In genomic region chr12:109527489-109528123, GRCh38 we compare ENCODE assay signal across 14 cellular contexts. TPM values are rescaled to one million over a fixed set of nuclear protein-coding genes. Genes with fewer than 3 reads are reported as not detected.
DNase-seq lines count a peak whose midpoint lies in the region; ATAC-seq and TF ChIP-seq lines count a peak whose summit lies in the region.
"Had no signal": no experiment of that assay in that cellular context is flagged by ENCODE, and none has a peak within 500 bp of the region (broad histone marks: within the 10 kb centered on the region; RNA-seq: fewer than 3 reads in every experiment).

No MANE protein-coding gene starts in this region.

- H3K9me3 ChIP-seq in right cardiac atrium (ENCODE audit: control insufficient read depth, low read length) (no peaks in the 10 kb centered on the region), lower lobe of right lung (no peaks in the 10 kb centered on the region)

- WGBS in right cardiac atrium = 87% methylated on average over 8 of the region's 8 CpGs

- intact Hi-C loops in cardiac septum (cut with DNase I) (no loop called here), right cardiac atrium (cut with DNase I) (loop anchor here in 2 of 4 donors (10.0 kb wide), 1 partner anchor 247 kb away; no protein-coding TSS in a partner anchor), lower lobe of right lung (cut with DNase I) (loop anchor here (10.0 kb wide), 1 partner anchor 247 kb away; no protein-coding TSS in a partner anchor), posterior vena cava (cut with DNase I) (no loop called here)

- H3K27ac ChIP-seq in right cardiac atrium (ENCODE audit: low read length) = no peak overlapping the region
- no peak overlapping the region for H3K27ac ChIP-seq in lower lobe of right lung
- no peak overlapping the region for H3K27ac ChIP-seq in coronary artery
- H3K27ac ChIP-seq: 22Rv1 had no signal

- TF ChIP-seq CTCF in lower lobe of right lung (IDR thresholded peaks at IDR 0.05) = no peak
- TF ChIP-seq CTCF in coronary artery (IDR thresholded peaks at IDR 0.05) = no peak

- no peaks in the 10 kb centered on the region for H3K4me1 ChIP-seq in right cardiac atrium (ENCODE audit: control insufficient read depth, insufficient read depth, low read length)
- no peaks in the 10 kb centered on the region for H3K4me1 ChIP-seq in lower lobe of right lung

- H3K36me3 ChIP-seq in lower lobe of right lung = peaks cover 98% of the 10 kb centered on the region

- DNase-seq in NCI-H2171 treated with DMSO at 0.1 percent for 48 hours (lab: John Stamatoyannopoulos, UW) (peak; percentile 47), NCI-H2171 (lab: John Stamatoyannopoulos, UW) (no peak), cardiac septum (ENCODE audit: low spot score) (peak; percentile 31), right cardiac atrium (no peak), lower lobe of right lung (peak; percentile 14), posterior vena cava (ENCODE audit: low spot score) (peak; percentile 32), coronary artery (ENCODE audit: low spot score) (no peak)
- no peak for DNase-seq in activated effector memory CD4-positive, alpha-beta T cell treated with Interleukin-2 at 50 U/mL for 16 hours
- DNase-seq: CD8-positive, alpha-beta T cell; COR-L47; DND-41; GDM1; HCEC 1CT had no signal

- no peak for ATAC-seq in right cardiac atrium
- ATAC-seq in lower lobe of right lung = no peak
- ATAC-seq: CD8-positive, alpha-beta T cell had no signal

- no peaks in the 10 kb centered on the region for H3K27me3 ChIP-seq in right cardiac atrium (ENCODE audit: control insufficient read depth, insufficient read depth)
- no peaks in the 10 kb centered on the region for H3K27me3 ChIP-seq in lower lobe of right lung (ENCODE audit: low read depth)

- no peak overlapping the region for H3K4me3 ChIP-seq in right cardiac atrium (ENCODE audit: low read length)
- no peak overlapping the region for H3K4me3 ChIP-seq in lower lobe of right lung
- H3K4me3 ChIP-seq in coronary artery = no peak overlapping the region

RNA-seq across cellular contexts. Expression of gene MMAB, which starts 45.7 kb away (rescaled TPM):
- 41.3 TPM for total RNA-seq in cardiac septum
- 10 to 100 TPM; 37.0 to 50.7 (median 42.2) TPM for total RNA-seq in right cardiac atrium
- 46.9 TPM for polyA plus RNA-seq in right cardiac atrium
- 55.0 TPM for total RNA-seq in lower lobe of right lung
- 10 to 100 TPM; 17.9 to 20.0 TPM for total RNA-seq in posterior vena cava

RNA-seq across cellular contexts. Expression of gene MVK, which starts 46.0 kb away (rescaled TPM):
- total RNA-seq in cardiac septum = 12.4 TPM
- 10 to 100 TPM in 1 of 4 donors, 1 to 10 TPM in 3; 5.8 to 10.2 (median 6.9) TPM for total RNA-seq in right cardiac atrium
- 9.6 TPM for polyA plus RNA-seq in right cardiac atrium
- 25.1 TPM for total RNA-seq in lower lobe of right lung
- 1 to 10 TPM; 9.1 TPM for total RNA-seq in posterior vena cava

RNA-seq across cellular contexts. Expression of gene UBE3B, which starts 50.2 kb away (rescaled TPM):
- total RNA-seq in cardiac septum (47.1 TPM), right cardiac atrium (10 to 100 TPM; 39.9 to 53.2 (median 46.8) TPM), lower lobe of right lung (40.1 TPM), posterior vena cava (10 to 100 TPM; 29.5 to 34.9 TPM)
- polyA plus RNA-seq in right cardiac atrium = 22.6 TPM

RNA-seq across cellular contexts. Expression of gene KCTD10, which starts 50.5 kb away (rescaled TPM):
- total RNA-seq in cardiac septum (42.3 TPM), right cardiac atrium (10 to 100 TPM; 28.3 to 76.9 (median 32.9) TPM), lower lobe of right lung (61.4 TPM), posterior vena cava (100 to 1,000 TPM; 136 to 138 TPM)
- polyA plus RNA-seq in right cardiac atrium = 16.5 TPM

Comparison
In these comparisons a context has a peak if more than half of its experiments do, and no peak if none do; other contexts are left out.
1. DNase-seq: peak in NCI-H2171 treated with DMSO at 0.1 percent for 48 hours (single experiment), cardiac septum (single experiment), lower lobe of right lung (single experiment) and posterior vena cava (single experiment); none in NCI-H2171 (single experiment), right cardiac atrium (0 of 3), activated effector memory CD4-positive, alpha-beta T cell treated with Interleukin-2 at 50 U/mL for 16 hours (single experiment) and coronary artery (single experiment).